ENCODE assay signal across 9 cellular contexts in genomic region chr7:1403844-1404404, GRCh38. TPM values are rescaled to one million over a fixed set of nuclear protein-coding genes. Genes with fewer than 3 reads are reported as not detected.
DNase-seq lines count a peak whose midpoint lies in the region; ATAC-seq lines count a peak whose summit lies in the region.
"Had no signal": no experiment of that assay in that cellular context is flagged by ENCODE, and none has a peak within 500 bp of the region (broad histone marks: within the 10 kb centered on the region; RNA-seq: fewer than 3 reads in every experiment).

No MANE protein-coding gene starts in this region.

- DNase-seq in NCI-H526 (lab: John Stamatoyannopoulos, UW) (peak; percentile 28 to 57), NCI-H526 treated with DMSO at 0.1 percent for 48 hours (lab: John Stamatoyannopoulos, UW) (no peak), NCI-H69 (lab: John Stamatoyannopoulos, UW) (peak; percentile 90), fibroblast of gingiva (ENCODE audit: low read depth) (peak; percentile 40), sciatic nerve (ENCODE audit: low spot score) (no peak), HuH-7 (ENCODE audit: low spot score) (no peak), NOMO-1 treated with DMSO at 0.1 percent for 48 hours (lab: John Stamatoyannopoulos, UW; ENCODE audit: unreplicated experiment) (no peak)
- DNase-seq: left cardiac atrium had no signal

- intact Hi-C loops in sciatic nerve (cut with DNase I), result no loop called here

- ATAC-seq in sciatic nerve (peak; percentile 17), HG02623 (IDR thresholded peaks at IDR 0.05; ENCODE audit: unreplicated experiment) (no peak)

RNA-seq across cellular contexts. Expression of gene MICALL2, which starts 55.3 kb away (rescaled TPM):
- 127 TPM for total RNA-seq in sciatic nerve

Comparison
In these comparisons a context has a peak if more than half of its experiments do, and no peak if none do; other contexts are left out.
1. DNase-seq: peak in NCI-H526 (2 of 2), NCI-H69 (single experiment) and fibroblast of gingiva (single experiment); none in NCI-H526 treated with DMSO at 0.1 percent for 48 hours (single experiment), sciatic nerve (single experiment), HuH-7 (single experiment) and NOMO-1 treated with DMSO at 0.1 percent for 48 hours (single experiment).